10 cellular contexts compared by ENCODE assay signal in the genomic region with DNA sequence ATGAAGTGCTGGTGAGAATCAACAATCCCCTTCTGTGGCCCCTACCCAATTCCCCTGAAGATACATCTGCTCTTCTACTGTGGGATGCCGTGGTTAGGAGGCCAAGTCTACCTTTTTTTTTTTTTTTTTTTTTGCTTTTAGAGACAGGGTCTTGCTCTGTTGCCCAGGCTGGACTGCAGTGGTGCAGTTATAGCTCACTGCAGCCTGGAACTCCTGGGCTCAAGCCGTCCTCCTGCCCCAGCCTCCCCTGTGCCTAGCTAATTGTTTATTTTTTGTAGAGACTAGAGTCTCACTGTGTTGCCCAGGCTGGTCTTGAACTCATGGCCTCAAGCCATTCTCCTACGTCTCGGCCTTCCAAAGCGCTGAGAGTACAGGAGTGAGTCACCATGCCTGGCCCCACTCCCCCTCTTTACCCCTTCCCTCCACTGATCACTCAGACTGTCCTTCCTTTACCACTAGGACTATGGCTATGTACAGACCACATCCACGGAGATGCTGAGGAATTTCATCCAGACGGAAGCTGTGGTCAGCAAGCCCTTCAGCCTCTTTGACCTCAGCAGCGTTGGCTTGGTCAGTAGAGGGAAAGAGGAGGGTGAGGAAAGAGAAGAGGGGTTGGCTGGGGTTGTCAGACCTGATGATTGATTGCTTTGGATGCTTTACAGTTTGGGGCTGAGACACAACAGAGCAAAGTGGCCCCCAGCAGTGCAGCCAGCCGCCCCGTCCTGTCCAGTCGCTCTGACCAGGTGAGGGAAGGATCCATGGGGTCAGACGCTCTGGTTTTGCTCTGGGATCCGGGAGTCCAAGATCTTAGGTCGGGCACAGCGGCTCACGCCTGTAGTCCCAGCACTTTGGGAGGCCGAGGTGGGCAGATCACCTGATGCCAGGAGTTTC. TPM values are rescaled to one million over a fixed set of nuclear protein-coding genes. Genes with fewer than 3 reads are reported as not detected.
DNase-seq lines count a peak whose midpoint lies in the region; ATAC-seq, FAIRE-seq and TF ChIP-seq lines count a peak whose summit lies in the region.
"Had no signal": no experiment of that assay in that cellular context is flagged by ENCODE, and none has a peak within 500 bp of the region (broad histone marks: within the 10 kb centered on the region; RNA-seq: fewer than 3 reads in every experiment).

No MANE protein-coding gene starts in this region.

- H4K20me1 ChIP-seq in Karpas-422 (ENCODE audit: insufficient read depth, low read depth, low read length) (peaks cover 15% of the 10 kb centered on the region; the same call in 1 of the 2 replicates), GM12878 (ENCODE audit: control insufficient read depth, insufficient read depth) (no peaks in the 10 kb centered on the region)

- no peak overlapping the region for H3K27ac ChIP-seq in CD8-positive, alpha-beta memory T cell (ENCODE audit: low read depth, low read length)
- H3K27ac ChIP-seq in Karpas-422 (ENCODE audit: low read length) (no peak overlapping the region), GM12878 (ENCODE audit: control insufficient read depth, insufficient read depth) (no peak overlapping the region)

- FAIRE-seq in GM12878 (lab: Jason Lieb, UNC): no peak
- FAIRE-seq: small intestine had no signal

- WGBS in GM12878 (ENCODE audit: insufficient coverage, insufficient replicate concordance, low lambda C conversion rate, missing lambda C conversion rate): 86% methylated on average over 16 of the region's 17 CpGs

- CTCF ChIA-PET in CD8-positive, alpha-beta memory T cell (lab: Charles Lee): interaction anchor here (0.7 to 3.1 kb wide), 5 partner anchors 8 to 26 kb away, joined by 3 to 19 read pairs (median 5); no protein-coding TSS in a partner anchor
- CTCF ChIA-PET in GM12878 (lab: Yijun Ruan, JAX): no interaction called here

- BruUV-seq in GM12878 (replicated peaks; lab: Mats Ljungman, UMichigan): no TSS peak

- SMC1A ChIA-PET in GM12878 (lab: Charles Lee; ENCODE audit: uncharacterized antibody, unreplicated experiment): interaction anchor here (0.7 to 1.7 kb wide), 2 partner anchors 15 to 86 kb away, joined by 3 read pairs; no protein-coding TSS in a partner anchor

- in situ Hi-C loops in GM12878 (cut with MboI): no loop called here

- H3K9ac ChIP-seq in Karpas-422 (ENCODE audit: low read length) (peak overlapping the region; percentile 74; the same call in 1 of the 2 replicates), GM12878 (ENCODE audit: control insufficient read depth, insufficient read depth, low read length) (no peak overlapping the region)

- peak overlapping the region; percentile 19 to 97 (median 86) for H3K4me3 Mint-ChIP-seq in CD8-positive, alpha-beta memory T cell
- H3K4me3 Mint-ChIP-seq in nephron: peak overlapping the region; percentile 93 to 98 (median 95)

- H3K27me3 Mint-ChIP-seq in CD8-positive, alpha-beta memory T cell: peaks cover 0 to 9% of the 10 kb centered on the region in 2 donors
- no peaks in the 10 kb centered on the region for H3K27me3 Mint-ChIP-seq in nephron (ENCODE audit: low read depth)

- no peak for TF ChIP-seq RAD21 in GM12878 (IDR thresholded peaks at IDR 0.05; ENCODE audit: insufficient read depth, low read depth, low read length)

- intact Hi-C loops in GM12878 (cut with micrococcal nuclease; ENCODE audit: unreplicated experiment): no loop called here

- peaks cover 31% of the 10 kb centered on the region for H3K79me2 ChIP-seq in Karpas-422 (ENCODE audit: low read length)
- H3K79me2 ChIP-seq in GM12878 (ENCODE audit: control insufficient read depth, insufficient read depth, low read length): peaks cover 29% of the 10 kb centered on the region

- no peak overlapping the region for H2AFZ ChIP-seq in Karpas-422 (ENCODE audit: low read length)
- H2AFZ ChIP-seq in GM12878 (ENCODE audit: control insufficient read depth, low read depth, low read length): no peak overlapping the region

- peak overlapping the region in 4 of 8 donors; percentile 85 to 99 (median 94) for H3K27ac Mint-ChIP-seq in CD8-positive, alpha-beta memory T cell
- peak overlapping the region; percentile 97 to 99 (median 98) for H3K27ac Mint-ChIP-seq in nephron

- peaks cover 21% of the 10 kb centered on the region for H3K36me3 ChIP-seq in CD8-positive, alpha-beta memory T cell (ENCODE audit: insufficient read depth, low read length)
- H3K36me3 ChIP-seq in Karpas-422 (ENCODE audit: insufficient read depth, low read length) (peaks cover 18% of the 10 kb centered on the region), GM12878 (ENCODE audit: control insufficient read depth in 2 of 2, insufficient read depth in 2 of 2, low read length in 1 of 2) (peaks cover 16 to 17% of the 10 kb centered on the region in 2 experiments)
- H3K36me3 ChIP-seq: uterus had no signal

- RAD21 ChIA-PET in GM12878 (lab: Charles Lee; ENCODE audit: unreplicated experiment): interaction anchor here (0.9 kb wide), 1 partner anchor 11 kb away, joined by 3 read pairs; no protein-coding TSS in a partner anchor

- TF ChIP-seq CTCF in GM12878 (IDR thresholded peaks at IDR 0.05 in 2 of 3, conservative IDR thresholded peaks at IDR 0.05 in 1 of 3; ENCODE audit: control insufficient read depth in 2 of 3, extremely low read depth in 1 of 3, insufficient read depth in 1 of 3, low read depth in 3 of 3, low read length in 3 of 3) (no peak), nephron (IDR thresholded peaks at IDR 0.05; ENCODE audit: unreplicated experiment in 3 of 3) (no peak)

- H3K9me3 ChIP-seq in CD8-positive, alpha-beta memory T cell (ENCODE audit: low read length): no peaks in the 10 kb centered on the region
- no peaks in the 10 kb centered on the region for H3K9me3 ChIP-seq in Karpas-422 (ENCODE audit: low read length)
- H3K9me3 ChIP-seq in GM12878 (replicated peaks; ENCODE audit: control insufficient read depth, insufficient read depth, low read length): no peaks in the 10 kb centered on the region
- H3K9me3 ChIP-seq: uterus had no signal

- peaks cover 21% of the 10 kb centered on the region for H3K4me1 ChIP-seq in CD8-positive, alpha-beta memory T cell (ENCODE audit: insufficient read depth, low read length)
- H3K4me1 ChIP-seq in Karpas-422 (ENCODE audit: low read length) (peaks cover 20% of the 10 kb centered on the region), GM12878 (ENCODE audit: control insufficient read depth, insufficient read depth, low read length) (peaks cover 16% of the 10 kb centered on the region)

- no peak for TF ChIP-seq POLR2A in GM12878 (IDR thresholded peaks at IDR 0.05; ENCODE audit: low read depth, low read length)

- peaks cover 0 to 76% (median 16%) of the 10 kb centered on the region in 3 donors for H3K36me3 Mint-ChIP-seq in CD8-positive, alpha-beta memory T cell
- peaks cover 40% of the 10 kb centered on the region for H3K36me3 Mint-ChIP-seq in nephron (ENCODE audit: low read depth)

- no peak overlapping the region for H3K4me3 ChIP-seq in CD8-positive, alpha-beta memory T cell (ENCODE audit: low read length)
- peak overlapping the region; percentile 96; the same call in 1 of the 2 replicates for H3K4me3 ChIP-seq in Karpas-422 (ENCODE audit: low read length)
- no peak overlapping the region for H3K4me3 ChIP-seq in GM12878

- DNase-seq in CD8-positive, alpha-beta memory T cell: no peak
- DNase-seq in Karpas-422 (no peak), GM12878 (ENCODE audit: low read depth, low spot score) (no peak), NCI-H128 (lab: John Stamatoyannopoulos, UW; ENCODE audit: unreplicated experiment) (no peak), mucosa of gallbladder (ENCODE audit: low spot score) (no peak), RPMI8226 (no peak)
- DNase-seq: small intestine, uterus had no signal

- no peaks in the 10 kb centered on the region for H3K27me3 ChIP-seq in CD8-positive, alpha-beta memory T cell (ENCODE audit: insufficient read depth, low read length, poor library complexity, severe bottlenecking)
- no peaks in the 10 kb centered on the region for H3K27me3 ChIP-seq in Karpas-422 (ENCODE audit: low read length)
- no peaks in the 10 kb centered on the region for H3K27me3 ChIP-seq in GM12878 (replicated peaks in 1 of 2; ENCODE audit: control insufficient read depth in 2 of 2, insufficient read depth in 2 of 2, low read length in 1 of 2)
- H3K27me3 ChIP-seq: uterus had no signal

- peak overlapping the region; percentile 72 for H3K4me2 ChIP-seq in Karpas-422 (ENCODE audit: low read depth, low read length, poor library complexity, severe bottlenecking)
- peak overlapping the region; percentile 36; the same call in 1 of the 2 replicates for H3K4me2 ChIP-seq in GM12878 (ENCODE audit: control insufficient read depth, insufficient read depth)

- no peak for ATAC-seq in GM12878
- no peak for ATAC-seq in GM21526 (IDR thresholded peaks at IDR 0.05; ENCODE audit: low FRiP score, unreplicated experiment)

- peaks cover 32 to 38% (median 34%) of the 10 kb centered on the region in 3 donors for H3K4me1 Mint-ChIP-seq in CD8-positive, alpha-beta memory T cell
- peaks cover 20% of the 10 kb centered on the region for H3K4me1 Mint-ChIP-seq in nephron

- TF ChIP-seq EP300 in GM12878 (IDR thresholded peaks at IDR 0.05; ENCODE audit: borderline replicate concordance in 1 of 2, control insufficient read depth in 1 of 2, low read depth in 2 of 2, low read length in 2 of 2): no peak

- H3K9me2 ChIP-seq in Karpas-422 (replicated peaks; ENCODE audit: insufficient read depth, low read length): no peaks in the 10 kb centered on the region

- no peaks in the 10 kb centered on the region for H3K9me3 Mint-ChIP-seq in CD8-positive, alpha-beta memory T cell
- H3K9me3 Mint-ChIP-seq in nephron: no peaks in the 10 kb centered on the region

- POLR2A ChIA-PET in CD8-positive, alpha-beta memory T cell (lab: Charles Lee): interaction anchor here (3.4 to 3.5 kb wide), 2 partner anchors 15 to 17 kb away, joined by 17 to 18 read pairs; a partner anchor contains a TSS
- POLR2A ChIA-PET in GM12878 (lab: Charles Lee): interaction anchor here (0.5 to 1.7 kb wide), 8 partner anchors 9 to 374 kb away, joined by 3 to 6 read pairs (median 4); a partner anchor contains a TSS

RNA-seq across cellular contexts. Expression of a gene that starts 1.8 kb away (rescaled TPM):
- 10 to 100 TPM; 13.8 to 17.3 TPM for total RNA-seq in CD8-positive, alpha-beta memory T cell
- 5.2 TPM for polyA plus RNA-seq in CD8-positive, alpha-beta memory T cell
- 3.6 and 14.5 TPM in 2 replicates for total RNA-seq in Karpas-422 (2014; rRNA removed; shearing (Covaris generic); ENCODE audit: low replicate concordance)
- 10.7 and 13.4 TPM in 2 replicates for total RNA-seq in GM12878 (2013; cell fraction: nucleolus; rRNA removed)
- total RNA-seq in GM12878 (2014; rRNA removed) (14.3 and 15.7 TPM in 2 replicates), GM12878 (2014; rRNA removed; fragmentation: Illumina TruSeq; extraction: Trizol) (7.1 and 7.6 TPM in 2 replicates), GM12878 (2021) (12.9 and 13.6 TPM in 2 replicates), mucosa of gallbladder (34.1 TPM)
- 3.6 TPM for polyA plus RNA-seq in GM12878 (2011; ENCODE audit: low read depth)
- polyA plus RNA-seq in GM12878 (2011; rRNA removed) (10.7 and 13.9 TPM in 2 replicates), GM12878 (2014; fragmentation: Illumina TruSeq; extraction: Trizol) (7.7 and 12.5 TPM in 2 replicates), GM12878 (2014; fragmentation: Nextera tagmentation; extraction: Ambion mirVana) (1 to 10 TPM in 1 of 2 experiments, under 1 TPM in 1; 0.77 to 2.1 TPM), GM12878 (2014; rRNA removed) (11.6 and 12.9 TPM in 2 replicates), GM12878 (2016; fragmentation: Nextera tagmentation; extraction: Ambion mirVana) (10 to 100 TPM; 15.9 to 16.1 TPM)
- 9.6 and 13.1 TPM in 2 replicates for polyA plus RNA-seq in GM12878 (2011; cell fraction: cytosol; rRNA removed)
- 24.5 and 26.5 TPM in 2 replicates for polyA plus RNA-seq in GM12878 (2011; cell fraction: nucleus; rRNA removed)
- 7.6 and 10.3 TPM in 2 replicates for polyA plus RNA-seq in GM12878 (2012)
- 9.7 and 18.2 TPM in 2 replicates for polyA minus RNA-seq in GM12878 (2011; rRNA and poly(A)+ RNA removed)
- 3.6 and 6.0 TPM in 2 replicates for polyA minus RNA-seq in GM12878 (2011; cell fraction: cytosol; rRNA and poly(A)+ RNA removed)
- polyA minus RNA-seq in GM12878 (2011; cell fraction: nucleus; rRNA and poly(A)+ RNA removed): 7.5 and 10.2 TPM in 2 replicates

RNA-seq across cellular contexts. Expression of a gene that starts 2.0 kb away (rescaled TPM):
- total RNA-seq in CD8-positive, alpha-beta memory T cell: 100 to 1,000 TPM; 440 to 452 TPM
- polyA plus RNA-seq in CD8-positive, alpha-beta memory T cell: 28.9 TPM
- total RNA-seq in Karpas-422 (2014; rRNA removed; shearing (Covaris generic); ENCODE audit: low replicate concordance): 109 and 175 TPM in 2 replicates
- 110 and 116 TPM in 2 replicates for total RNA-seq in GM12878 (2013; cell fraction: nucleolus; rRNA removed)
- total RNA-seq in GM12878 (2014; rRNA removed) (305 and 354 TPM in 2 replicates), GM12878 (2014; rRNA removed; fragmentation: Illumina TruSeq; extraction: Trizol) (165 and 183 TPM in 2 replicates), GM12878 (2021) (292 and 310 TPM in 2 replicates), mucosa of gallbladder (58.2 TPM)
- polyA plus RNA-seq in GM12878 (2011; ENCODE audit: low read depth): 92.6 TPM
- polyA plus RNA-seq in GM12878 (2011; rRNA removed) (124 and 210 TPM in 2 replicates), GM12878 (2014; fragmentation: Illumina TruSeq; extraction: Trizol) (136 and 196 TPM in 2 replicates), GM12878 (2014; fragmentation: Nextera tagmentation; extraction: Ambion mirVana) (100 to 1,000 TPM; 227 to 234 TPM), GM12878 (2014; rRNA removed) (253 and 264 TPM in 2 replicates), GM12878 (2016; fragmentation: Nextera tagmentation; extraction: Ambion mirVana) (100 to 1,000 TPM; 349 to 383 TPM)
- 206 and 336 TPM in 2 replicates for polyA plus RNA-seq in GM12878 (2011; cell fraction: cytosol; rRNA removed)
- polyA plus RNA-seq in GM12878 (2011; cell fraction: nucleus; rRNA removed): 483 and 562 TPM in 2 replicates
- polyA plus RNA-seq in GM12878 (2012): 130 and 155 TPM in 2 replicates
- 223 and 271 TPM in 2 replicates for polyA minus RNA-seq in GM12878 (2011; rRNA and poly(A)+ RNA removed)
- polyA minus RNA-seq in GM12878 (2011; cell fraction: cytosol; rRNA and poly(A)+ RNA removed): 150 and 189 TPM in 2 replicates
- 166 and 289 TPM in 2 replicates for polyA minus RNA-seq in GM12878 (2011; cell fraction: nucleus; rRNA and poly(A)+ RNA removed)

RNA-seq across cellular contexts. Expression of a gene that starts 14.4 kb away (rescaled TPM):
- total RNA-seq in CD8-positive, alpha-beta memory T cell: 100 to 1,000 TPM; 110 to 111 TPM
- polyA plus RNA-seq in CD8-positive, alpha-beta memory T cell: 144 TPM
- total RNA-seq in Karpas-422 (2014; rRNA removed; shearing (Covaris generic); ENCODE audit: low replicate concordance): 52.7 and 61.1 TPM in 2 replicates
- 26.7 and 29.6 TPM in 2 replicates for total RNA-seq in GM12878 (2013; cell fraction: nucleolus; rRNA removed)
- total RNA-seq in GM12878 (2014; rRNA removed) (40.2 and 43.4 TPM in 2 replicates), GM12878 (2014; rRNA removed; fragmentation: Illumina TruSeq; extraction: Trizol) (28.5 and 28.6 TPM in 2 replicates), GM12878 (2021) (75.2 and 79.6 TPM in 2 replicates), mucosa of gallbladder (113 TPM)
- polyA plus RNA-seq in GM12878 (2011; ENCODE audit: low read depth): 42.7 TPM
- polyA plus RNA-seq in GM12878 (2011; rRNA removed) (58.5 and 81.8 TPM in 2 replicates), GM12878 (2014; fragmentation: Illumina TruSeq; extraction: Trizol) (81.1 and 84.8 TPM in 2 replicates), GM12878 (2014; fragmentation: Nextera tagmentation; extraction: Ambion mirVana) (100 to 1,000 TPM in 1 of 2 experiments, 10 to 100 TPM in 1; 64.1 to 108 TPM), GM12878 (2014; rRNA removed) (97.3 and 99.4 TPM in 2 replicates), GM12878 (2016; fragmentation: Nextera tagmentation; extraction: Ambion mirVana) (100 to 1,000 TPM; 152 to 182 TPM)
- polyA plus RNA-seq in GM12878 (2011; cell fraction: cytosol; rRNA removed): 84.5 and 92.5 TPM in 2 replicates
- 49.2 and 63.0 TPM in 2 replicates for polyA plus RNA-seq in GM12878 (2011; cell fraction: nucleus; rRNA removed)
- 68.5 and 77.8 TPM in 2 replicates for polyA plus RNA-seq in GM12878 (2012)
- 73.9 and 92.2 TPM in 2 replicates for polyA minus RNA-seq in GM12878 (2011; rRNA and poly(A)+ RNA removed)
- 27.1 and 30.9 TPM in 2 replicates for polyA minus RNA-seq in GM12878 (2011; cell fraction: cytosol; rRNA and poly(A)+ RNA removed)
- polyA minus RNA-seq in GM12878 (2011; cell fraction: nucleus; rRNA and poly(A)+ RNA removed): 19.5 and 29.9 TPM in 2 replicates

RNA-seq across cellular contexts. Expression of a gene that starts 16.0 kb away (rescaled TPM):
- 10 to 100 TPM; 75.7 to 82.3 TPM for total RNA-seq in CD8-positive, alpha-beta memory T cell
- 39.8 TPM for polyA plus RNA-seq in CD8-positive, alpha-beta memory T cell
- total RNA-seq in Karpas-422 (2014; rRNA removed; shearing (Covaris generic); ENCODE audit: low replicate concordance): 30.6 and 34.3 TPM in 2 replicates
- total RNA-seq in GM12878 (2013; cell fraction: nucleolus; rRNA removed): 16.9 and 27.3 TPM in 2 replicates
- total RNA-seq in GM12878 (2014; rRNA removed) (16.8 and 18.1 TPM in 2 replicates), GM12878 (2014; rRNA removed; fragmentation: Illumina TruSeq; extraction: Trizol) (8.5 and 9.3 TPM in 2 replicates), GM12878 (2021) (42.1 and 47.1 TPM in 2 replicates), mucosa of gallbladder (65.3 TPM)
- polyA plus RNA-seq in GM12878 (2011; ENCODE audit: low read depth): 10.1 TPM
- polyA plus RNA-seq in GM12878 (2011; rRNA removed) (2.5 and 6.0 TPM in 2 replicates), GM12878 (2014; fragmentation: Illumina TruSeq; extraction: Trizol) (17.5 and 24.9 TPM in 2 replicates), GM12878 (2014; fragmentation: Nextera tagmentation; extraction: Ambion mirVana) (under 1 TPM; 0.27 to 0.29 TPM), GM12878 (2014; rRNA removed) (15.8 and 24.5 TPM in 2 replicates), GM12878 (2016; fragmentation: Nextera tagmentation; extraction: Ambion mirVana) (10 to 100 TPM; 39.6 to 42.6 TPM)
- 7.1 and 8.6 TPM in 2 replicates for polyA plus RNA-seq in GM12878 (2011; cell fraction: cytosol; rRNA removed)
- polyA plus RNA-seq in GM12878 (2011; cell fraction: nucleus; rRNA removed): 25.5 and 35.5 TPM in 2 replicates
- polyA plus RNA-seq in GM12878 (2012): 21.6 and 22.0 TPM in 2 replicates
- 6.2 and 12.2 TPM in 2 replicates for polyA minus RNA-seq in GM12878 (2011; rRNA and poly(A)+ RNA removed)
- polyA minus RNA-seq in GM12878 (2011; cell fraction: cytosol; rRNA and poly(A)+ RNA removed): 7.5 and 7.8 TPM in 2 replicates
- 5.9 and 11.0 TPM in 2 replicates for polyA minus RNA-seq in GM12878 (2011; cell fraction: nucleus; rRNA and poly(A)+ RNA removed)

RNA-seq across cellular contexts. Expression of a gene that starts 16.2 kb away (rescaled TPM):
- 10 to 100 TPM; 18.9 to 19.0 TPM for total RNA-seq in CD8-positive, alpha-beta memory T cell
- 24.1 TPM for polyA plus RNA-seq in CD8-positive, alpha-beta memory T cell
- 13.0 and 16.6 TPM in 2 replicates for total RNA-seq in Karpas-422 (2014; rRNA removed; shearing (Covaris generic); ENCODE audit: low replicate concordance)
- 6.3 and 9.2 TPM in 2 replicates for total RNA-seq in GM12878 (2013; cell fraction: nucleolus; rRNA removed)
- total RNA-seq in GM12878 (2014; rRNA removed) (5.5 and 7.4 TPM in 2 replicates), GM12878 (2014; rRNA removed; fragmentation: Illumina TruSeq; extraction: Trizol) (8.3 and 10.5 TPM in 2 replicates), GM12878 (2021) (6.6 and 6.7 TPM in 2 replicates), mucosa of gallbladder (34.0 TPM)
- 3.7 TPM for polyA plus RNA-seq in GM12878 (2011; ENCODE audit: low read depth)
- polyA plus RNA-seq in GM12878 (2011; rRNA removed) (6.6 and 9.2 TPM in 2 replicates), GM12878 (2014; fragmentation: Illumina TruSeq; extraction: Trizol) (9.1 and 10.5 TPM in 2 replicates), GM12878 (2014; fragmentation: Nextera tagmentation; extraction: Ambion mirVana) (1 to 10 TPM; 2.5 to 3.7 TPM), GM12878 (2014; rRNA removed) (8.3 and 9.0 TPM in 2 replicates), GM12878 (2016; fragmentation: Nextera tagmentation; extraction: Ambion mirVana) (1 to 10 TPM; 6.0 to 7.0 TPM)
- 5.8 and 7.1 TPM in 2 replicates for polyA plus RNA-seq in GM12878 (2011; cell fraction: cytosol; rRNA removed)
- polyA plus RNA-seq in GM12878 (2011; cell fraction: nucleus; rRNA removed): 7.2 and 7.6 TPM in 2 replicates
- polyA plus RNA-seq in GM12878 (2012): 4.0 and 4.2 TPM in 2 replicates
- 4.1 and 4.2 TPM in 2 replicates for polyA minus RNA-seq in GM12878 (2011; rRNA and poly(A)+ RNA removed)
- polyA minus RNA-seq in GM12878 (2011; cell fraction: cytosol; rRNA and poly(A)+ RNA removed): 1.6 and 2.2 TPM in 2 replicates
- polyA minus RNA-seq in GM12878 (2011; cell fraction: nucleus; rRNA and poly(A)+ RNA removed): 3.5 and 7.2 TPM in 2 replicates
